Comparison of ENCODE assay signal across 9 cellular contexts in the genomic region with DNA sequence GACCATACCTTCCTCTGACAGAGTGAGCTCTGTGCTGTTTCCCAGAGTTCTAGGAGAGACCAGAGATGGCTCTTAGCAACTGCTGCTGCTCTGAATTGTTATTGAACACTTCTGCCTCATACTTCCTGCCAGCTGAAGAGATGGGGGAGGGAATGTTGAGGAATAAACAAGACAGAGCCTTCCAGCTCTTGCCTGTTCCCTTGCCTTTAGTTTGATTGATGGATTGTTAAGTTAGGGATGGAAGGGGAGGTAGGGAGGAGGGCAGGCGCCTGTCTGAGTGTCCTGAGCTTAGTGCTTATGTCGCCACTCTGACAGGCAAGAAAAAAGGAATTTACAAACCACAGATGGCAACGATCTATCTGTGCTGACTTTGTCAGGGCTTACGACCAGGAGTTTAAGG. TPM values are rescaled to one million over a fixed set of nuclear protein-coding genes. Genes with fewer than 3 reads are reported as not detected.
DNase-seq lines count a peak whose midpoint lies in the region; ATAC-seq lines count a peak whose summit lies in the region.
"Had no signal": no experiment of that assay in that cellular context is flagged by ENCODE, and none has a peak within 500 bp of the region (broad histone marks: within the 10 kb centered on the region; RNA-seq: fewer than 3 reads in every experiment).

No MANE protein-coding gene starts in this region.

- peaks cover 33% of the 10 kb centered on the region for H3K36me3 Mint-ChIP-seq in activated CD8-positive, alpha-beta memory T cell treated with anti-CD3 and anti-CD28 coated beads, Interleukin-2, amount 10 ng/mL, durations not matched to agents 7 days and 5 days
- peaks cover 28% of the 10 kb centered on the region for H3K36me3 Mint-ChIP-seq in activated CD4-positive, alpha-beta memory T cell treated with anti-CD3 and anti-CD28 coated beads for 36 hours

- H3K4me1 Mint-ChIP-seq in activated CD8-positive, alpha-beta memory T cell treated with anti-CD3 and anti-CD28 coated beads, Interleukin-2, amount 10 ng/mL, durations not matched to agents 7 days and 5 days, result peaks cover 53% of the 10 kb centered on the region
- peaks cover 80% of the 10 kb centered on the region for H3K4me1 Mint-ChIP-seq in activated CD4-positive, alpha-beta memory T cell treated with anti-CD3 and anti-CD28 coated beads for 36 hours (ENCODE audit: low read depth)

- intact Hi-C loops in activated CD4-positive, alpha-beta memory T cell treated with anti-CD3 and anti-CD28 coated beads for 36 hours (cut with micrococcal nuclease), result no loop called here

- H3K9me3 Mint-ChIP-seq in activated CD8-positive, alpha-beta memory T cell treated with anti-CD3 and anti-CD28 coated beads, Interleukin-2, amount 10 ng/mL, durations not matched to agents 7 days and 5 days (ENCODE audit: low read depth), result no peaks in the 10 kb centered on the region
- H3K9me3 Mint-ChIP-seq in activated CD4-positive, alpha-beta memory T cell treated with anti-CD3 and anti-CD28 coated beads for 36 hours, result no peaks in the 10 kb centered on the region

- H3K4me3 Mint-ChIP-seq in activated CD8-positive, alpha-beta memory T cell treated with anti-CD3 and anti-CD28 coated beads, Interleukin-2, amount 10 ng/mL, durations not matched to agents 7 days and 5 days, result peak overlapping the region; percentile 23
- H3K4me3 Mint-ChIP-seq in activated CD4-positive, alpha-beta memory T cell treated with anti-CD3 and anti-CD28 coated beads for 36 hours, result peak overlapping the region; percentile 1

- peak overlapping the region; percentile 79 for H3K27ac Mint-ChIP-seq in activated CD8-positive, alpha-beta memory T cell treated with anti-CD3 and anti-CD28 coated beads, Interleukin-2, amount 10 ng/mL, durations not matched to agents 7 days and 5 days
- peak overlapping the region; percentile 62 for H3K27ac Mint-ChIP-seq in activated CD4-positive, alpha-beta memory T cell treated with anti-CD3 and anti-CD28 coated beads for 36 hours

- no peaks in the 10 kb centered on the region for H3K27me3 Mint-ChIP-seq in activated CD8-positive, alpha-beta memory T cell treated with anti-CD3 and anti-CD28 coated beads, Interleukin-2, amount 10 ng/mL, durations not matched to agents 7 days and 5 days
- no peaks in the 10 kb centered on the region for H3K27me3 Mint-ChIP-seq in activated CD4-positive, alpha-beta memory T cell treated with anti-CD3 and anti-CD28 coated beads for 36 hours

- H3K27ac ChIP-seq in substantia nigra (ENCODE audit: low read depth, low read length, poor library complexity, severe bottlenecking), result peak overlapping the region; percentile 77
- H3K27ac ChIP-seq: SJSA1 had no signal

- CTCF ChIA-PET in activated CD8-positive, alpha-beta memory T cell treated with anti-CD3 and anti-CD28 coated beads, Interleukin-2, amount 10 ng/mL, durations not matched to agents 7 days and 5 days (lab: Charles Lee), result interaction anchor here (0.7 to 1.7 kb wide), 5 partner anchors 30 to 225 kb away, joined by 3 to 4 read pairs (median 3); partner anchors contain the start of gene PCLAF
- CTCF ChIA-PET in activated CD4-positive, alpha-beta memory T cell treated with anti-CD3 and anti-CD28 coated beads for 36 hours (lab: Charles Lee), result interaction anchor here (0.7 to 1.0 kb wide), 2 partner anchors 14 to 229 kb away, joined by 3 read pairs; no protein-coding TSS in a partner anchor

- POLR2A ChIA-PET in activated CD4-positive, alpha-beta memory T cell treated with anti-CD3 and anti-CD28 coated beads for 36 hours (lab: Charles Lee), result interaction anchor here (0.5 kb wide), 2 partner anchors 35 to 123 kb away, joined by 3 read pairs; no protein-coding TSS in a partner anchor

- DNase-seq in activated CD8-positive, alpha-beta memory T cell treated with anti-CD3 and anti-CD28 coated beads, Interleukin-2, amount 10 ng/mL, durations not matched to agents 7 days and 5 days, result no peak
- no peak for DNase-seq in activated CD8-positive, alpha-beta memory T cell treated with anti-CD3 and anti-CD28 coated beads, Interleukin-2, amount 50 U/mL, for 4 hours
- DNase-seq in activated CD4-positive, alpha-beta memory T cell treated with anti-CD3 and anti-CD28 coated beads for 36 hours, result no peak
- DNase-seq in inferior parietal cortex (ENCODE audit: extremely low spot score) (peak; percentile 58), substantia nigra (lab: John Stamatoyannopoulos, UW) (peak in 13 of 49 donors; percentile 14 to 44 (median 24)), SW480 (ENCODE audit: low spot score) (no peak), T-helper 9 cell (no peak)
- DNase-seq in stimulated activated CD4-positive, alpha-beta T cell treated with anti-CD3 and anti-CD28 coated beads, Interleukin-4, amount 100 ng/mL, for 4 hours, result no peak

- ATAC-seq in activated CD8-positive, alpha-beta memory T cell treated with anti-CD3 and anti-CD28 coated beads, Interleukin-2, amount 10 ng/mL, durations not matched to agents 7 days and 5 days, result peak; percentile 50

RNA-seq across cellular contexts. Expression of gene ZNF609, which starts 42.8 kb away (rescaled TPM):
- 10 to 100 TPM; 36.8 to 47.5 TPM for total RNA-seq in activated CD8-positive, alpha-beta memory T cell treated with anti-CD3 and anti-CD28 coated beads, Interleukin-2, amount 10 ng/mL, durations not matched to agents 7 days and 5 days
- 10 to 100 TPM; 38.5 to 38.7 TPM for total RNA-seq in activated CD4-positive, alpha-beta memory T cell treated with anti-CD3 and anti-CD28 coated beads for 36 hours
